In genomic region chr3:44511238-44511567, GRCh38 we compare ENCODE assay signal across 8 cellular contexts. TPM values are rescaled to one million over a fixed set of nuclear protein-coding genes. Genes with fewer than 3 reads are reported as not detected.
DNase-seq lines count a peak whose midpoint lies in the region; ATAC-seq, FAIRE-seq and TF ChIP-seq lines count a peak whose summit lies in the region.

No MANE protein-coding gene starts in this region.

- ATAC-seq in T-helper 17 cell (no peak), gastrocnemius medialis (no peak), HG03442 (IDR thresholded peaks at IDR 0.05; ENCODE audit: unreplicated experiment) (no peak), HG03342 (IDR thresholded peaks at IDR 0.05; ENCODE audit: unreplicated experiment) (no peak)

- no peak for DNase-seq in GM19239 (ENCODE audit: insufficient read length, low spot score)
- DNase-seq in T-helper 17 cell: no peak
- DNase-seq in fibroblast of the aortic adventitia (ENCODE audit: low read depth): no peak
- no peak for DNase-seq in gastrocnemius medialis
- no peak for DNase-seq in stimulated activated CD4-positive, alpha-beta T cell treated with anti-CD3 and anti-CD28 coated beads, Interleukin-12 subunit alpha, Interleukin-12 subunit beta, amount 100 ng/mL, for 4 hours
- no peak for DNase-seq in T-helper 9 cell

- TF ChIP-seq CTCF in fibroblast of the aortic adventitia (IDR thresholded peaks at IDR 0.05; ENCODE audit: insufficient read depth, low read length) (no peak), gastrocnemius medialis (IDR thresholded peaks at IDR 0.05 in 4 of 5, conservative IDR thresholded peaks at IDR 0.05 in 1 of 5) (no peak)

- peaks cover 0 to 7% of the 10 kb centered on the region in 2 donors for H3K36me3 ChIP-seq in gastrocnemius medialis

- TF ChIP-seq POLR2A in gastrocnemius medialis (IDR thresholded peaks at IDR 0.05): no peak

- H3K27ac ChIP-seq in gastrocnemius medialis: peak overlapping the region; percentile 88 to 91 (median 89)

- H3K4me3 ChIP-seq in fibroblast of the aortic adventitia (ENCODE audit: low read depth, low read length) (peak overlapping the region; percentile 78), gastrocnemius medialis (peak overlapping the region; percentile 64 to 83 (median 75))

- peak overlapping the region; percentile 95 for H3K27ac Mint-ChIP-seq in T-helper 17 cell

- H3K9me3 ChIP-seq in T-helper 17 cell (ENCODE audit: control insufficient read depth, low read length, poor library complexity, severe bottlenecking) (no peaks in the 10 kb centered on the region), gastrocnemius medialis (no peaks in the 10 kb centered on the region)

- in situ Hi-C loops in gastrocnemius medialis (cut with MboI; ENCODE audit: low sequenced_read_pairs in 4 of 4): loop anchor here in 1 of 4 donors (25.0 kb wide), 1 partner anchor 174 kb away; the partner anchor contains the start of gene TCAIM

- H3K27me3 Mint-ChIP-seq in T-helper 17 cell: no peaks in the 10 kb centered on the region

- no peaks in the 10 kb centered on the region for H3K36me3 Mint-ChIP-seq in T-helper 17 cell (ENCODE audit: low read depth)

- FAIRE-seq in GM19239 (lab: Jason Lieb, UNC): peak; percentile 4

- peaks cover 13 to 15% of the 10 kb centered on the region in 2 donors for H3K4me1 ChIP-seq in gastrocnemius medialis

- intact Hi-C loops in gastrocnemius medialis (cut with DNase I; ENCODE audit: low total_unique reads): loop anchor here (5.0 kb wide), 2 partner anchors 111 to 174 kb away; partner anchors contain the start of gene TCAIM

- H3K27me3 ChIP-seq in gastrocnemius medialis: no peaks in the 10 kb centered on the region

- peaks cover 27% of the 10 kb centered on the region for H3K4me1 Mint-ChIP-seq in T-helper 17 cell

- H3K4me3 Mint-ChIP-seq in T-helper 17 cell: peak overlapping the region; percentile 95

RNA-seq across cellular contexts. Expression of gene ZNF445, which starts 33.7 kb away (rescaled TPM):
- total RNA-seq in T-helper 17 cell: 10 to 100 TPM in 1 of 2 donors, 1 to 10 TPM in 1; 9.7 to 10.6 TPM
- 12.1 and 14.3 TPM in 2 replicates for total RNA-seq in fibroblast of the aortic adventitia (ENCODE audit: low replicate concordance)
- total RNA-seq in gastrocnemius medialis: 1 to 10 TPM; 3.6 to 6.2 (median 3.8) TPM

RNA-seq across cellular contexts. Expression of gene ZKSCAN7, which starts 43.8 kb away (rescaled TPM):
- total RNA-seq in T-helper 17 cell (1 to 10 TPM in 1 of 2 donors, under 1 TPM in 1; 0.81 to 1.7 TPM), fibroblast of the aortic adventitia (ENCODE audit: low replicate concordance) (3.5 and 5.0 TPM in 2 replicates), gastrocnemius medialis (1 to 10 TPM; 1.0 to 1.6 (median 1.4) TPM)
